In genomic region chr7:3943779-3944520, GRCh38 we compare ENCODE assay signal across 1 cellular context.
TF ChIP-seq lines count a peak whose summit lies in the region.

No MANE protein-coding gene starts in this region.

TF ChIP-seq in HepG2, 621 proteins besides CTCF, POLR2A, EP300 and RAD21:
- TF ChIP-seq CHD4 (IDR thresholded peaks at IDR 0.05; ENCODE audit: borderline replicate concordance, low read length) (0 out of 2 replicates have a peak, but pooled peaks have one; percentile 40), HES4 (CRISPR knock-in tag; IDR thresholded peaks at IDR 0.05; ENCODE audit: borderline replicate concordance) (no peak)
TF ChIP-seq in HepG2: peak in this region for 1.
